Comparison of ENCODE assay signal across 8 cellular contexts in the genomic region with DNA sequence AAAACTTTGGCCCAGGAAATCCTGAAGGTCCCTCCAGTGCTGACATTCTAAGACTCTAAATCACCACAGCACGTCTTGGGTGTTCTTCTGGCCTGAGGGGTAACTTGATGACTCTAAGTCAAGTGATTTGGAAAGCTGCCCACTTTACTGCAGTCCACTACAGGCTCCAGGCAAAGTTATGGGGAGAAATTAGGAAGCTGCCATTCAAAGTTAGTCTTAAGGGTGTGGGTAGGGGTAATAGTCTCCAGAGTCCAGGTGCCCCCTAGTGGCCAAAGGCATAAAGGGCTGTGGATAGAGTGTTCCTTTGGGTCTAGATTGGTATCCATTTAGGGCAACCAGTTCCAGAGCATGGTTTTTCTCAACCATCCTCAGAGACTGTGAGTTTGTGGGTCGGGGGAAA. TPM values are rescaled to one million over a fixed set of nuclear protein-coding genes. Genes with fewer than 3 reads are reported as not detected.
DNase-seq lines count a peak whose midpoint lies in the region; ATAC-seq and TF ChIP-seq lines count a peak whose summit lies in the region.

No MANE protein-coding gene starts in this region.

- ATAC-seq in GM18867 (IDR thresholded peaks at IDR 0.05; ENCODE audit: unreplicated experiment) = peak; percentile 89

- H3K4me3 ChIP-seq in AG10803 (ENCODE audit: low read length) = no peak overlapping the region
- no peak overlapping the region for H3K4me3 ChIP-seq in tibial artery

- H3K27ac ChIP-seq in tibial artery = no peak overlapping the region

- no peaks in the 10 kb centered on the region for H3K4me1 ChIP-seq in tibial artery

- no peaks in the 10 kb centered on the region for H3K27me3 ChIP-seq in tibial artery

- peak; percentile 83 for TF ChIP-seq CTCF in AG10803 (conservative IDR thresholded peaks at IDR 0.05; ENCODE audit: low read length)
- TF ChIP-seq CTCF in tibial artery (IDR thresholded peaks at IDR 0.05) = peak; percentile 48 to 65

- no peaks in the 10 kb centered on the region for H3K36me3 ChIP-seq in tibial artery

- DNase-seq in AG10803 (ENCODE audit: low read depth) (peak; percentile 50), HT1080 (ENCODE audit: low read depth) (peak; percentile 74), RPMI7951 (ENCODE audit: low read depth) (peak; percentile 81), fibroblast of the conjunctiva (ENCODE audit: low read depth) (peak; percentile 74), occipital lobe (lab: John Stamatoyannopoulos, UW) (peak; percentile 3), tibial artery (peak; percentile 71 to 74)
- DNase-seq in activated T-helper 1 cell treated with anti-CD3 and anti-CD28 coated beads, Interleukin-2, amount 50 U/mL, for 16 hours (ENCODE audit: low read depth in 1 of 2, low spot score in 1 of 2) = peak; percentile 5 to 25

- intact Hi-C loops in tibial artery (cut with DNase I; ENCODE audit: low total_unique reads) = loop anchor here (10.0 kb wide), 1 partner anchor 162 kb away; no protein-coding TSS in a partner anchor

- no peaks in the 10 kb centered on the region for H3K9me3 ChIP-seq in tibial artery

RNA-seq across cellular contexts. Expression of a gene that starts 38.7 kb away (rescaled TPM):
- total RNA-seq in HT1080 (2014; rRNA removed; shearing (Covaris generic)) = 7.7 and 9.2 TPM in 2 replicates
- polyA plus RNA-seq in HT1080 (2015; cell fraction: cytosol; rRNA removed) = 1.9 and 2.0 TPM in 2 replicates
- polyA plus RNA-seq in HT1080 (2015; cell fraction: nucleus; rRNA removed) = 5.1 and 6.0 TPM in 2 replicates
- 22.2 and 25.4 TPM in 2 replicates for total RNA-seq in RPMI7951 (2014; rRNA removed; shearing (Covaris generic))
- total RNA-seq in occipital lobe = 17.9 TPM

Comparison
In these comparisons a context has a peak if more than half of its experiments do, and no peak if none do; other contexts are left out.
1. DNase-seq: peak in every context shown above with its lines; median percentile 81 in RPMI7951; 74 in HT1080; 74 in fibroblast of the conjunctiva; 72 in tibial artery; 50 in AG10803; 15 in activated T-helper 1 cell treated with anti-CD3 and anti-CD28 coated beads, Interleukin-2, amount 50 U/mL, for 16 hours; 3 in occipital lobe.